ENCODE assay signal across 2 cellular contexts in genomic region chr11:33736148-33736809, GRCh38.
TF ChIP-seq lines count a peak whose summit lies in the region.

A gene with protein sequence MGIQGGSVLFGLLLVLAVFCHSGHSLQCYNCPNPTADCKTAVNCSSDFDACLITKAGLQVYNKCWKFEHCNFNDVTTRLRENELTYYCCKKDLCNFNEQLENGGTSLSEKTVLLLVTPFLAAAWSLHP (minus strand): TSS chr11:33736423. CDS start chr11:33722445, 13,978 bp downstream.

TF ChIP-seq in A549, 52 proteins besides CTCF, POLR2A, EP300 and RAD21 (continued from another document):
- peak; percentile 77 for TF ChIP-seq BCL3 (IDR thresholded peaks at IDR 0.05)
- no peak for TF ChIP-seq HOXA7 (CRISPR knock-in tag; IDR thresholded peaks at IDR 0.05)
- no peak for TF ChIP-seq HDAC2 (IDR thresholded peaks at IDR 0.05)
- TF ChIP-seq FOSB (CRISPR knock-in tag; IDR thresholded peaks at IDR 0.05) = no peak
- TF ChIP-seq JUNB (IDR thresholded peaks at IDR 0.05) = no peak
- TF ChIP-seq EHF (CRISPR knock-in tag; IDR thresholded peaks at IDR 0.05) = no peak
- no peak for TF ChIP-seq SMC3 (IDR thresholded peaks at IDR 0.05)
- TF ChIP-seq MAZ (IDR thresholded peaks at IDR 0.05; ENCODE audit: borderline replicate concordance, low read depth, low read length) = no peak
- no peak for TF ChIP-seq NR3C1 (IDR thresholded peaks at IDR 0.05)
- no peak for TF ChIP-seq ESRRA (IDR thresholded peaks at IDR 0.05; ENCODE audit: borderline replicate concordance, low read length)
- TF ChIP-seq USF2 (IDR thresholded peaks at IDR 0.05) = no peak
- no peak for TF ChIP-seq KDM5A (IDR thresholded peaks at IDR 0.05)
- TF ChIP-seq E2F6 (IDR thresholded peaks at IDR 0.05; ENCODE audit: borderline replicate concordance, low read depth) = peak; percentile 50; the same call in 1 of the 2 replicates
- TF ChIP-seq, protein P1, sequence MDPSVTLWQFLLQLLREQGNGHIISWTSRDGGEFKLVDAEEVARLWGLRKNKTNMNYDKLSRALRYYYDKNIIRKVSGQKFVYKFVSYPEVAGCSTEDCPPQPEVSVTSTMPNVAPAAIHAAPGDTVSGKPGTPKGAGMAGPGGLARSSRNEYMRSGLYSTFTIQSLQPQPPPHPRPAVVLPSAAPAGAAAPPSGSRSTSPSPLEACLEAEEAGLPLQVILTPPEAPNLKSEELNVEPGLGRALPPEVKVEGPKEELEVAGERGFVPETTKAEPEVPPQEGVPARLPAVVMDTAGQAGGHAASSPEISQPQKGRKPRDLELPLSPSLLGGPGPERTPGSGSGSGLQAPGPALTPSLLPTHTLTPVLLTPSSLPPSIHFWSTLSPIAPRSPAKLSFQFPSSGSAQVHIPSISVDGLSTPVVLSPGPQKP (IDR thresholded peaks at IDR 0.05; ENCODE audit: low read depth, low read length) = no peak
- TF ChIP-seq, protein P2, sequence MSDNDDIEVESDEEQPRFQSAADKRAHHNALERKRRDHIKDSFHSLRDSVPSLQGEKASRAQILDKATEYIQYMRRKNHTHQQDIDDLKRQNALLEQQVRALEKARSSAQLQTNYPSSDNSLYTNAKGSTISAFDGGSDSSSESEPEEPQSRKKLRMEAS (IDR thresholded peaks at IDR 0.05) = 0 out of 2 replicates have a peak, but pooled peaks have one; percentile 13
- no peak for TF ChIP-seq PBX3 (IDR thresholded peaks at IDR 0.05)
- no peak for TF ChIP-seq CHD2 (IDR thresholded peaks at IDR 0.05; ENCODE audit: low read length, partially characterized antibody)
- TF ChIP-seq, protein P3, sequence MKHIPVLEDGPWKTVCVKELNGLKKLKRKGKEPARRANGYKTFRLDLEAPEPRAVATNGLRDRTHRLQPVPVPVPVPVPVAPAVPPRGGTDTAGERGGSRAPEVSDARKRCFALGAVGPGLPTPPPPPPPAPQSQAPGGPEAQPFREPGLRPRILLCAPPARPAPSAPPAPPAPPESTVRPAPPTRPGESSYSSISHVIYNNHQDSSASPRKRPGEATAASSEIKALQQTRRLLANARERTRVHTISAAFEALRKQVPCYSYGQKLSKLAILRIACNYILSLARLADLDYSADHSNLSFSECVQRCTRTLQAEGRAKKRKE (CRISPR knock-in tag; IDR thresholded peaks at IDR 0.05; ENCODE audit: low read depth) = no peak
- TF ChIP-seq JUN (IDR thresholded peaks at IDR 0.05) = peak; percentile 40 to 91; a peak in 4 of 5 replicates
- no peak for TF ChIP-seq REST (IDR thresholded peaks at IDR 0.05)
- TF ChIP-seq POLR2AphosphoS2 (conservative IDR thresholded peaks at IDR 0.05; ENCODE audit: low read length) = no peak
TF ChIP-seq in A549: peak in this region for 6.

TF ChIP-seq in WTC11, 78 proteins besides CTCF, POLR2A, EP300 and RAD21 (continued from another document):
- TF ChIP-seq, protein P4, sequence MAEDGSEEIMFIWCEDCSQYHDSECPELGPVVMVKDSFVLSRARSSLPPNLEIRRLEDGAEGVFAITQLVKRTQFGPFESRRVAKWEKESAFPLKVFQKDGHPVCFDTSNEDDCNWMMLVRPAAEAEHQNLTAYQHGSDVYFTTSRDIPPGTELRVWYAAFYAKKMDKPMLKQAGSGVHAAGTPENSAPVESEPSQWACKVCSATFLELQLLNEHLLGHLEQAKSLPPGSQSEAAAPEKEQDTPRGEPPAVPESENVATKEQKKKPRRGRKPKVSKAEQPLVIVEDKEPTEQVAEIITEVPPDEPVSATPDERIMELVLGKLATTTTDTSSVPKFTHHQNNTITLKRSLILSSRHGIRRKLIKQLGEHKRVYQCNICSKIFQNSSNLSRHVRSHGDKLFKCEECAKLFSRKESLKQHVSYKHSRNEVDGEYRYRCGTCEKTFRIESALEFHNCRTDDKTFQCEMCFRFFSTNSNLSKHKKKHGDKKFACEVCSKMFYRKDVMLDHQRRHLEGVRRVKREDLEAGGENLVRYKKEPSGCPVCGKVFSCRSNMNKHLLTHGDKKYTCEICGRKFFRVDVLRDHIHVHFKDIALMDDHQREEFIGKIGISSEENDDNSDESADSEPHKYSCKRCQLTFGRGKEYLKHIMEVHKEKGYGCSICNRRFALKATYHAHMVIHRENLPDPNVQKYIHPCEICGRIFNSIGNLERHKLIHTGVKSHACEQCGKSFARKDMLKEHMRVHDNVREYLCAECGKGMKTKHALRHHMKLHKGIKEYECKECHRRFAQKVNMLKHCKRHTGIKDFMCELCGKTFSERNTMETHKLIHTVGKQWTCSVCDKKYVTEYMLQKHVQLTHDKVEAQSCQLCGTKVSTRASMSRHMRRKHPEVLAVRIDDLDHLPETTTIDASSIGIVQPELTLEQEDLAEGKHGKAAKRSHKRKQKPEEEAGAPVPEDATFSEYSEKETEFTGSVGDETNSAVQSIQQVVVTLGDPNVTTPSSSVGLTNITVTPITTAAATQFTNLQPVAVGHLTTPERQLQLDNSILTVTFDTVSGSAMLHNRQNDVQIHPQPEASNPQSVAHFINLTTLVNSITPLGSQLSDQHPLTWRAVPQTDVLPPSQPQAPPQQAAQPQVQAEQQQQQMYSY (CRISPR knock-in tag; IDR thresholded peaks at IDR 0.05) = 0 out of 2 replicates have a peak, but pooled peaks have one; percentile 27
- TF ChIP-seq TEAD1 (CRISPR knock-in tag; IDR thresholded peaks at IDR 0.05) = peak; percentile 71; the same call in 1 of the 2 replicates
- peak; percentile 55; the same call in 1 of the 2 replicates for TF ChIP-seq E2F5 (CRISPR knock-in tag; IDR thresholded peaks at IDR 0.05)
- no peak for TF ChIP-seq ZNF317 (CRISPR knock-in tag; IDR thresholded peaks at IDR 0.05; ENCODE audit: borderline replicate concordance, low read depth)
TF ChIP-seq in WTC11: peak in this region for 4.
